ENCODE assay signal across 8 cellular contexts in the genomic region with DNA sequence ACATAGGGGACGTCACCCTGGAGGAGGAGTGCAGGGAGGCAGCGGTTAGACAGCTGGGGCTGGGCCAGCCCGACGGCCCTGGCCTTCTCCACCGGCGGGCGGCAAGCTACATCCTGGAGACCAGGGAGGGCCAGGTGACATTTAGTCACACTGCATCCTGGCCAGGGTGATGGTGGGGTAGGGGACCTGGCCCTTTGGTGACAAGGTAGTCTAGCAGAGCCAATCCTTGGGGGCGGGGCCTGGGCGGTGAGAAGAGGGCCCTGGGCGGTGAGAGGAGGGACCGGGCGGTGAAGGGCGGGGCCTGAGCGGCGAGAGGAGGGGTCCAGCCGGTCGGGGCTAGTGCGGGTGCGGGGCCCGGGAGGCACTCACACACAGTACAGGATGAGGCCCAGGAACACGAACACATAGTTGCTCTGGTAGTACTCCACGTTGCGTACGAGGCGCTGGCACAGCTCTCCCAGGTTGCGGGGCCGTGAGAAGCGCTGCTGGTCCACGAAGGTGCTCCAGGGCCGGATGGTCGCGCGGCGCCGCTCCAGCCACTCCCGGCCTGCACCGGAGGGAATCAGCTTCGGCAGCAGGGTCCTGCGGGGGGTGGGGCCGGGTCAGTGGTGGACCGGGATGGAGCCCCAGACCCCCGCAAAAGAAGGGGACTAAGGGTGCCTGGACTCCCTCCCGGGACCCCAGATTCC.
A peak's percentile ranks its signal among the peaks of the same experiment; 100 is the strongest.
DNase-seq lines count a peak whose midpoint lies in the region; ATAC-seq and TF ChIP-seq lines count a peak whose summit lies in the region.

No MANE protein-coding gene starts in this region.

- no peak for TF ChIP-seq CTCF in choroid plexus epithelial cell (conservative IDR thresholded peaks at IDR 0.05; ENCODE audit: low read depth, low read length)

- H3K4me3 ChIP-seq in choroid plexus epithelial cell (ENCODE audit: low read depth, low read length) = peak overlapping the region; percentile 90

- DNase-seq in GM03348 (ENCODE audit: low spot score) = peak; percentile 95
- peak; percentile 95 for DNase-seq in NCI-H2227 (lab: John Stamatoyannopoulos, UW; ENCODE audit: unreplicated experiment)
- peak; percentile 83 to 84 for DNase-seq in activated CD4-positive, alpha-beta T cell treated with anti-CD3 and anti-CD28 coated beads for 4 hours
- DNase-seq in choroid plexus epithelial cell (ENCODE audit: low read depth) = peak; percentile 82
- DNase-seq in left kidney (ENCODE audit: low read depth, low spot score) = peak; percentile 92
- DNase-seq in stimulated activated CD4-positive, alpha-beta T cell treated with anti-CD3 and anti-CD28 coated beads, Interleukin-2, amount 100 ng/mL, for 24 hours = peak; percentile 87 to 92

- ATAC-seq in HG02763 (IDR thresholded peaks at IDR 0.05; ENCODE audit: unreplicated experiment) (peak; percentile 50), HG02970 (IDR thresholded peaks at IDR 0.05; ENCODE audit: low FRiP score, unreplicated experiment) (no peak)
